23 cellular contexts compared by ENCODE assay signal in genomic region chr15:42955518-42955917, GRCh38. TPM values are rescaled to one million over a fixed set of nuclear protein-coding genes. Genes with fewer than 3 reads are reported as not detected.
DNase-seq lines count a peak whose midpoint lies in the region; ATAC-seq and TF ChIP-seq lines count a peak whose summit lies in the region.
"Had no signal": no experiment of that assay in that cellular context is flagged by ENCODE, and none has a peak within 500 bp of the region (broad histone marks: within the 10 kb centered on the region; RNA-seq: fewer than 3 reads in every experiment).

No MANE protein-coding gene starts in this region.

- peak; percentile 33 for ATAC-seq in activated CD4-positive, alpha-beta T cell treated with anti-CD3 and anti-CD28 coated beads for 36 hours
- 0 out of 2 replicates have a peak, but pooled peaks have one; percentile 50 for ATAC-seq in IMR-90 (ENCODE audit: low read depth)
- no peak for ATAC-seq in HG02981 (IDR thresholded peaks at IDR 0.05; ENCODE audit: unreplicated experiment)
- ATAC-seq in HG02840 (IDR thresholded peaks at IDR 0.05; ENCODE audit: low FRiP score, unreplicated experiment): no peak
- ATAC-seq: stimulated activated naive CD8-positive, alpha-beta T cell treated with anti-CD3 and anti-CD28 coated beads, Interleukin-15, amount 100 ng/mL, for 72 hours; upper lobe of right lung had no signal

- peaks cover 11% of the 10 kb centered on the region for H3K9me3 ChIP-seq in IMR-90 (ENCODE audit: control insufficient read depth, insufficient read depth, low read length)
- H3K9me3 ChIP-seq in osteoblast (ENCODE audit: low read depth, low read length): peaks cover 4% of the 10 kb centered on the region
- H3K9me3 ChIP-seq: right atrium auricular region, SJCRH30, upper lobe of right lung had no signal

- dilution Hi-C loops in IMR-90 (cut with HindIII; ENCODE audit: low sequenced_read_pairs, unreplicated experiment): no loop called here

- H3K9me3 Mint-ChIP-seq in activated CD4-positive, alpha-beta T cell treated with anti-CD3 and anti-CD28 coated beads for 36 hours (ENCODE audit: low read depth): no peaks in the 10 kb centered on the region
- H3K9me3 Mint-ChIP-seq: neural crest cell had no signal

- BruUV-seq in IMR-90 (replicated peaks; lab: Mats Ljungman, UMichigan): no TSS peak

- CTCF ChIA-PET in activated CD4-positive, alpha-beta T cell treated with anti-CD3 and anti-CD28 coated beads for 36 hours (lab: Charles Lee): interaction anchor here (1.3 kb wide), 1 partner anchor 20 kb away, joined by 4 read pairs; no protein-coding TSS in a partner anchor
- CTCF ChIA-PET in IMR-90 (lab: Yijun Ruan, JAX): no interaction called here

- H4K20me1 ChIP-seq in IMR-90 (ENCODE audit: insufficient read depth, low read length): no peaks in the 10 kb centered on the region
- H4K20me1 ChIP-seq in osteoblast (ENCODE audit: insufficient read depth, low read length): no peaks in the 10 kb centered on the region

- no peak overlapping the region for H3K56ac ChIP-seq in IMR-90 (ENCODE audit: extremely low read depth, insufficient read depth, low read length)

- no peaks in the 10 kb centered on the region for H3K79me1 ChIP-seq in IMR-90 (ENCODE audit: low read depth in 1 of 2, low read length in 2 of 2)

- H3K4me3 ChIP-seq in IMR-90 (ENCODE audit: insufficient read depth, low read depth, low read length): no peak overlapping the region
- H3K4me3 ChIP-seq in epithelial cell of esophagus (ENCODE audit: low read length): no peak overlapping the region
- no peak overlapping the region for H3K4me3 ChIP-seq in osteoblast (ENCODE audit: insufficient read depth, low read length)
- H3K4me3 ChIP-seq: hepatocyte, right atrium auricular region, SJCRH30, upper lobe of right lung had no signal

- in situ Hi-C loops in IMR-90 (cut with MboI; ENCODE audit: low sequenced_read_pairs): no loop called here

- no peak overlapping the region for H4K91ac ChIP-seq in IMR-90 (ENCODE audit: insufficient read depth, low read depth, low read length)

- no peak overlapping the region for H2BK5ac ChIP-seq in IMR-90 (ENCODE audit: low read depth, low read length, poor library complexity, severe bottlenecking)

- no peak overlapping the region for H3K18ac ChIP-seq in IMR-90 (ENCODE audit: low read depth, low read length)

- peaks cover 54% of the 10 kb centered on the region for H3K36me3 Mint-ChIP-seq in activated CD4-positive, alpha-beta T cell treated with anti-CD3 and anti-CD28 coated beads for 36 hours (ENCODE audit: low read depth)

- no peak overlapping the region for H3K14ac ChIP-seq in IMR-90 (replicated peaks; ENCODE audit: low read depth, low read length)

- H3K27ac Mint-ChIP-seq in activated CD4-positive, alpha-beta T cell treated with anti-CD3 and anti-CD28 coated beads for 36 hours: no peak overlapping the region
- H3K27ac Mint-ChIP-seq: brain; mesothelial cell of epicardium; stimulated activated naive CD8-positive, alpha-beta T cell treated with anti-CD3 and anti-CD28 coated beads, Interleukin-15, amount 100 ng/mL, for 72 hours had no signal

- H3K4me1 ChIP-seq in IMR-90 (ENCODE audit: control insufficient read depth, insufficient read depth, low read length) (peaks cover 1% of the 10 kb centered on the region; the same call in 1 of the 2 replicates), osteoblast (ENCODE audit: insufficient read depth, low read length) (peaks cover 12% of the 10 kb centered on the region)
- H3K4me1 ChIP-seq: right atrium auricular region, SJCRH30, upper lobe of right lung had no signal

- H3K23ac ChIP-seq in IMR-90 (ENCODE audit: low read depth, low read length): no peak overlapping the region

- no peak overlapping the region for H3K4me3 Mint-ChIP-seq in activated CD4-positive, alpha-beta T cell treated with anti-CD3 and anti-CD28 coated beads for 36 hours
- H3K4me3 Mint-ChIP-seq: brain; mesothelial cell of epicardium; neural crest cell; stimulated activated naive CD8-positive, alpha-beta T cell treated with anti-CD3 and anti-CD28 coated beads, Interleukin-15, amount 100 ng/mL, for 72 hours had no signal

- H2BK20ac ChIP-seq in IMR-90 (ENCODE audit: low read depth, low read length): no peak overlapping the region

- H4K8ac ChIP-seq in IMR-90 (ENCODE audit: low read depth in 2 of 2, low read length in 2 of 2): no peak overlapping the region

- peaks cover 6% of the 10 kb centered on the region for H3K4me1 Mint-ChIP-seq in activated CD4-positive, alpha-beta T cell treated with anti-CD3 and anti-CD28 coated beads for 36 hours
- H3K4me1 Mint-ChIP-seq: brain, mesothelial cell of epicardium, neural crest cell had no signal

- H2BK120ac ChIP-seq in IMR-90 (ENCODE audit: low read depth, low read length): no peak overlapping the region

- TF ChIP-seq POLR2A in IMR-90 (IDR thresholded peaks at IDR 0.05; ENCODE audit: low read depth, low read length): no peak

- no peaks in the 10 kb centered on the region for H3K27me3 ChIP-seq in IMR-90 (ENCODE audit: control insufficient read depth, insufficient read depth, low read length)
- no peaks in the 10 kb centered on the region for H3K27me3 ChIP-seq in osteoblast (ENCODE audit: insufficient read depth, low read length)
- H3K27me3 ChIP-seq: hepatocyte, right atrium auricular region, SJCRH30, upper lobe of right lung had no signal

- H2BK15ac ChIP-seq in IMR-90 (ENCODE audit: low read depth, low read length): no peak overlapping the region

- no peak overlapping the region for H3K4ac ChIP-seq in IMR-90 (ENCODE audit: low read depth, low read length)

- H3K27ac ChIP-seq in IMR-90 (ENCODE audit: insufficient read depth, low read length): no peak overlapping the region
- H3K27ac ChIP-seq in osteoblast (ENCODE audit: low read depth, low read length): peak overlapping the region; percentile 77
- H3K27ac ChIP-seq: hepatocyte, right atrium auricular region, SJCRH30, upper lobe of right lung had no signal

- no peak overlapping the region for H2AK9ac ChIP-seq in IMR-90 (replicated peaks; ENCODE audit: low read depth, low read length, poor library complexity)

- no peak overlapping the region for H3K9ac ChIP-seq in IMR-90 (ENCODE audit: low read depth, low read length)

- 0 out of 2 replicates have a peak, but pooled peaks cover 2% of the 10 kb centered on the region for H3K9me1 ChIP-seq in IMR-90 (ENCODE audit: insufficient read depth, low read length)

- H3K4me2 ChIP-seq in IMR-90 (ENCODE audit: low read depth, low read length) (no peak overlapping the region), osteoblast (ENCODE audit: insufficient read depth, low read length) (no peak overlapping the region)
- H3K4me2 ChIP-seq: hepatocyte had no signal

- no peak overlapping the region for H2AK5ac ChIP-seq in IMR-90 (ENCODE audit: low read depth, low read length)

- no peak for DNase-seq in activated CD4-positive, alpha-beta T cell treated with anti-CD3 and anti-CD28 coated beads for 36 hours
- no peak for DNase-seq in activated CD4-positive, alpha-beta T cell treated with anti-CD3 and anti-CD28 coated beads, Interleukin-2, amount 50 U/mL, for 4 hours
- DNase-seq in IMR-90 (peak; percentile 85), epithelial cell of esophagus (ENCODE audit: low read depth) (peak; percentile 94), osteoblast (ENCODE audit: insufficient read length, low spot score, missing footprints) (peak; percentile 64), SKM-1 (lab: John Stamatoyannopoulos, UW; ENCODE audit: unreplicated experiment) (no peak)
- DNase-seq: activated naive CD4-positive, alpha-beta T cell; dermis blood vessel endothelial cell; erythroblast; kidney glomerular epithelial cell; NCI-H1048; NCI-H524 treated with DMSO at 0.1 percent for 48 hours; SJCRH30; stimulated activated naive CD8-positive, alpha-beta T cell treated with anti-CD3 and anti-CD28 coated beads, Interleukin-15, amount 100 ng/mL, for 72 hours; T-helper 9 cell; upper lobe of right lung had no signal

- intact Hi-C loops in activated CD4-positive, alpha-beta T cell treated with anti-CD3 and anti-CD28 coated beads for 36 hours (cut with DNase I, micrococcal nuclease): no loop called here
- intact Hi-C loops in IMR-90 (cut with micrococcal nuclease): no loop called here

- H3K27me3 Mint-ChIP-seq in activated CD4-positive, alpha-beta T cell treated with anti-CD3 and anti-CD28 coated beads for 36 hours: no peaks in the 10 kb centered on the region
- H3K27me3 Mint-ChIP-seq: brain; stimulated activated naive CD8-positive, alpha-beta T cell treated with anti-CD3 and anti-CD28 coated beads, Interleukin-15, amount 100 ng/mL, for 72 hours had no signal

- no peak overlapping the region for H4K5ac ChIP-seq in IMR-90 (ENCODE audit: low read depth, low read length)

- H2AFZ ChIP-seq in IMR-90 (replicated peaks; ENCODE audit: low read length, poor library complexity): no peak overlapping the region
- no peak overlapping the region for H2AFZ ChIP-seq in osteoblast (ENCODE audit: low read length)
- H2AFZ ChIP-seq: hepatocyte had no signal

- POLR2A ChIA-PET in activated CD4-positive, alpha-beta T cell treated with anti-CD3 and anti-CD28 coated beads for 36 hours (lab: Charles Lee): no interaction called here
- POLR2A ChIA-PET in IMR-90 (lab: Charles Lee; ENCODE audit: unreplicated experiment): no interaction called here

- H3K36me3 ChIP-seq in IMR-90 (ENCODE audit: control insufficient read depth, insufficient read depth, low read length): peaks cover 39% of the 10 kb centered on the region
- peaks cover 57% of the 10 kb centered on the region for H3K36me3 ChIP-seq in osteoblast (ENCODE audit: insufficient read depth, low read length)

- no peak for TF ChIP-seq RAD21 in IMR-90 (IDR thresholded peaks at IDR 0.05; ENCODE audit: low read length)

- TF ChIP-seq CTCF in IMR-90 (conservative IDR thresholded peaks at IDR 0.05; ENCODE audit: low read depth, low read length): no peak
- no peak for TF ChIP-seq CTCF in epithelial cell of esophagus (IDR thresholded peaks at IDR 0.05; ENCODE audit: insufficient read depth, low read depth, low read length, missing control alignments)
- no peak for TF ChIP-seq CTCF in osteoblast (IDR thresholded peaks at IDR 0.05; ENCODE audit: extremely low read depth, low read depth, low read length)

- no peaks in the 10 kb centered on the region for H3K79me2 ChIP-seq in osteoblast (ENCODE audit: insufficient read depth, low read length)
- H3K79me2 ChIP-seq: hepatocyte had no signal

RNA-seq across cellular contexts. Expression of gene TTBK2, which starts 34.9 kb away (rescaled TPM):
- 10 to 100 TPM in 1 of 2 experiments, 1 to 10 TPM in 1; 9.7 to 10.5 TPM for total RNA-seq in activated CD4-positive, alpha-beta T cell treated with anti-CD3 and anti-CD28 coated beads for 36 hours
- total RNA-seq in IMR-90 (2012; rRNA removed): 3.2 and 5.6 TPM in 2 replicates
- 2.4 and 2.5 TPM in 2 replicates for polyA plus RNA-seq in IMR-90 (2012; rRNA removed)
- 0.63 and 0.71 TPM in 2 replicates for polyA plus RNA-seq in IMR-90 (2012; cell fraction: cytosol; rRNA removed)
- 1.9 and 10.8 TPM in 2 replicates for polyA plus RNA-seq in IMR-90 (2012; cell fraction: nucleus; rRNA removed; ENCODE audit: low replicate concordance)
- total RNA-seq in osteoblast: 13.0 and 15.2 TPM in 2 replicates

Comparison
In these comparisons a context has a peak if more than half of its experiments do, and no peak if none do; other contexts are left out.
1. ATAC-seq: peak in activated CD4-positive, alpha-beta T cell treated with anti-CD3 and anti-CD28 coated beads for 36 hours (single experiment) and IMR-90 (single experiment); none in HG02981 (single experiment) and HG02840 (single experiment).
2. DNase-seq: peak in IMR-90 (single experiment), epithelial cell of esophagus (single experiment) and osteoblast (single experiment); none in activated CD4-positive, alpha-beta T cell treated with anti-CD3 and anti-CD28 coated beads for 36 hours (single experiment), activated CD4-positive, alpha-beta T cell treated with anti-CD3 and anti-CD28 coated beads, Interleukin-2, amount 50 U/mL, for 4 hours (0 of 2) and SKM-1 (single experiment).